ENCODE assay signal across 8 cellular contexts in the genomic region with DNA sequence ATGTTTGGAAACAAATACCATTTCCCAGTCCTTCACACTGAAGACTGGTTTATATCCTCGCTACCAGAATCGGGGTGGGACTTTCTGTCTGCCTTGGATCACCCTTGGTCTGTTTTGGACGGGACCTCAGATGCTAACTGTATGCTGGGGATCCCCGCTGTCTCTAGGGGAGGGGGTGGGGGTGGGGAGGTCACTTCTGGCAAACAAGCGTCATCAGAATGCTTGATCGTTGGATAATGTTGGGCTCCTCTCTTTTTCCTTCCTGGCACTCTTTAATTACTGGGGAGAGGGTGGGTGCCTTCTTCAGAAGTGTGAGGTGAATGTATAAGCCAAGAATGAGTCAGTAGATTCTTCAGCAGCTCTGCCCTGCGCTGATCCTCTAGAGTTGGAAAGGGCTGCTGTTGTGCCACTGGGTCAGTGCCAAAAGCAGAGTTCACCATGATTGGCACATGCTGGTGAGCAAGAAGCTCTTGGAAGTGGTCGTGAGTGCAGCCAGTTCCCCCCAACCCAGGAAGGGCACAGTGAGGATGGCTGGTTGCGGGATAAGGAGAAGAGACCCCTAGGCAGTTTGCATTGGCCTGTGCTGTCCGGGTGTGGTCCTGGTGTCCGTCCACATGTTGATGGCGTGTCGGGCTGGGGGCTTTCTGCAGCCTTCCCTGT. TPM values are rescaled to one million over a fixed set of nuclear protein-coding genes. Genes with fewer than 3 reads are reported as not detected.
A peak's percentile ranks its signal among the peaks of the same experiment; 100 is the strongest.
DNase-seq lines count a peak whose midpoint lies in the region; FAIRE-seq and TF ChIP-seq lines count a peak whose summit lies in the region.

No MANE protein-coding gene starts in this region.

- H3K27me3 ChIP-seq in astrocyte (ENCODE audit: insufficient read depth, low read length) (no peaks in the 10 kb centered on the region), layer of hippocampus (ENCODE audit: control insufficient read depth, insufficient read depth, low read length) (no peaks in the 10 kb centered on the region), thyroid gland (no peaks in the 10 kb centered on the region)

- TF ChIP-seq CTCF in astrocyte (IDR thresholded peaks at IDR 0.05; ENCODE audit: insufficient read depth, low read depth, low read length), result no peak
- TF ChIP-seq CTCF in thyroid gland (IDR thresholded peaks at IDR 0.05), result no peak
- TF ChIP-seq CTCF in progenitor cell of endocrine pancreas (IDR thresholded peaks at IDR 0.05; ENCODE audit: unreplicated experiment), result no peak

- H3K4me3 Mint-ChIP-seq in activated T-cell treated with anti-CD3 and anti-CD28 coated beads, Interleukin-2, amount 50 U/mL, for 24 hours, result peak overlapping the region; percentile 76
- no peak overlapping the region for H3K4me3 Mint-ChIP-seq in astrocyte (ENCODE audit: unreplicated experiment)
- H3K4me3 Mint-ChIP-seq in progenitor cell of endocrine pancreas (ENCODE audit: low read depth), result no peak overlapping the region

- H3K9me3 ChIP-seq in astrocyte (ENCODE audit: insufficient read depth, low read depth, low read length) (no peaks in the 10 kb centered on the region), thyroid gland (no peaks in the 10 kb centered on the region)

- H3K4me3 ChIP-seq in astrocyte (ENCODE audit: insufficient read depth, low read depth, low read length) (no peak overlapping the region), thyroid gland (replicated peaks in 1 of 3) (no peak overlapping the region)

- peaks cover 46% of the 10 kb centered on the region for H4K20me1 ChIP-seq in astrocyte (ENCODE audit: insufficient read depth, low read length)

- peaks cover 77% of the 10 kb centered on the region for H3K4me1 Mint-ChIP-seq in activated T-cell treated with anti-CD3 and anti-CD28 coated beads, Interleukin-2, amount 50 U/mL, for 24 hours (ENCODE audit: low read depth)
- H3K4me1 Mint-ChIP-seq in astrocyte (ENCODE audit: low read depth, unreplicated experiment), result peaks cover 20% of the 10 kb centered on the region
- H3K4me1 Mint-ChIP-seq in progenitor cell of endocrine pancreas (ENCODE audit: low read depth), result peaks cover 2% of the 10 kb centered on the region

- intact Hi-C loops in thyroid gland (cut with DNase I), result no loop called here

- H3K79me2 ChIP-seq in astrocyte (ENCODE audit: insufficient read depth, low read length), result peaks cover 21% of the 10 kb centered on the region

- no peak overlapping the region for H2AFZ ChIP-seq in astrocyte (ENCODE audit: low read depth, low read length)

- no peak for FAIRE-seq in astrocyte (lab: Jason Lieb, UNC)

- peaks cover 66% of the 10 kb centered on the region for H3K36me3 Mint-ChIP-seq in activated T-cell treated with anti-CD3 and anti-CD28 coated beads, Interleukin-2, amount 50 U/mL, for 24 hours (ENCODE audit: low read depth)
- H3K36me3 Mint-ChIP-seq in astrocyte (ENCODE audit: low read depth, unreplicated experiment) (peaks cover 3% of the 10 kb centered on the region), progenitor cell of endocrine pancreas (ENCODE audit: insufficient read depth) (peaks cover 4% of the 10 kb centered on the region)

- no peaks in the 10 kb centered on the region for H3K27me3 Mint-ChIP-seq in activated T-cell treated with anti-CD3 and anti-CD28 coated beads, Interleukin-2, amount 50 U/mL, for 24 hours
- no peaks in the 10 kb centered on the region for H3K27me3 Mint-ChIP-seq in astrocyte (ENCODE audit: low read depth, unreplicated experiment)
- H3K27me3 Mint-ChIP-seq in progenitor cell of endocrine pancreas, result no peaks in the 10 kb centered on the region

- H3K4me2 ChIP-seq in astrocyte (ENCODE audit: low read length), result peak overlapping the region; percentile 26

- 65 to 78% methylated on average over 12 to 13 of the region's 13 CpGs for WGBS in thyroid gland, 2 donors

- TF ChIP-seq POLR2A in thyroid gland (IDR thresholded peaks at IDR 0.05), result no peak

- peak overlapping the region; percentile 48 for H3K9ac ChIP-seq in astrocyte (ENCODE audit: low read length)

- H3K4me1 ChIP-seq in astrocyte (ENCODE audit: insufficient read depth, low read length) (peaks cover 23% of the 10 kb centered on the region), thyroid gland (peaks cover 24 to 39% of the 10 kb centered on the region in 2 donors)

- no peaks in the 10 kb centered on the region for H3K9me3 Mint-ChIP-seq in activated T-cell treated with anti-CD3 and anti-CD28 coated beads, Interleukin-2, amount 50 U/mL, for 24 hours
- H3K9me3 Mint-ChIP-seq in astrocyte (ENCODE audit: unreplicated experiment) (no peaks in the 10 kb centered on the region), progenitor cell of endocrine pancreas (ENCODE audit: low read depth) (no peaks in the 10 kb centered on the region)

- DNase-seq in activated T-cell treated with anti-CD3 and anti-CD28 coated beads, Interleukin-2, amount 50 U/mL, for 24 hours, result no peak
- no peak for DNase-seq in activated T-cell treated with anti-CD3 and anti-CD28 coated beads, Interleukin-2, amount 50 U/mL, for 1 hour
- peak; percentile 54 for DNase-seq in astrocyte (ENCODE audit: low read depth)
- DNase-seq in thyroid gland, result peak; percentile 38 to 47
- DNase-seq in progenitor cell of endocrine pancreas (ENCODE audit: low spot score, unreplicated experiment), result no peak
- no peak for DNase-seq in KG1 (lab: John Stamatoyannopoulos, UW)
- no peak for DNase-seq in COLO668 (lab: John Stamatoyannopoulos, UW; ENCODE audit: unreplicated experiment)

- H3K27ac ChIP-seq in astrocyte (ENCODE audit: low read depth, low read length) (no peak overlapping the region), layer of hippocampus (ENCODE audit: low read depth, low read length) (peak overlapping the region; percentile 52), thyroid gland (peak overlapping the region; percentile 95 to 98 (median 96))

- H3K36me3 ChIP-seq in astrocyte (ENCODE audit: insufficient read depth, low read length), result no peaks in the 10 kb centered on the region
- peaks cover 0 to 4% of the 10 kb centered on the region in 2 donors for H3K36me3 ChIP-seq in thyroid gland

- peak overlapping the region; percentile 97 for H3K27ac Mint-ChIP-seq in activated T-cell treated with anti-CD3 and anti-CD28 coated beads, Interleukin-2, amount 50 U/mL, for 24 hours
- H3K27ac Mint-ChIP-seq in astrocyte (ENCODE audit: unreplicated experiment), result no peak overlapping the region
- H3K27ac Mint-ChIP-seq in progenitor cell of endocrine pancreas, result no peak overlapping the region

RNA-seq across cellular contexts. Expression of gene DGKD, which starts 32.2 kb away (rescaled TPM):
- total RNA-seq in astrocyte (17.7 and 18.1 TPM in 2 replicates), thyroid gland (10 to 100 TPM; 22.3 to 71.7 (median 27.3) TPM), progenitor cell of endocrine pancreas (49.5 and 55.1 TPM in 2 replicates)

Comparison
In these comparisons a context has a peak if more than half of its experiments do, and no peak if none do; other contexts are left out.
1. DNase-seq: peak in astrocyte (single experiment) and thyroid gland (2 of 2); none in activated T-cell treated with anti-CD3 and anti-CD28 coated beads, Interleukin-2, amount 50 U/mL, for 24 hours (single experiment), activated T-cell treated with anti-CD3 and anti-CD28 coated beads, Interleukin-2, amount 50 U/mL, for 1 hour (single experiment), progenitor cell of endocrine pancreas (single experiment), KG1 (single experiment) and COLO668 (single experiment).